8 cellular contexts compared by ENCODE assay signal in genomic region chr6:37432916-37433656, GRCh38. TPM values are rescaled to one million over a fixed set of nuclear protein-coding genes. Genes with fewer than 3 reads are reported as not detected.
DNase-seq lines count a peak whose midpoint lies in the region; ATAC-seq, FAIRE-seq and TF ChIP-seq lines count a peak whose summit lies in the region.

Gene CMTR1, plus strand, starts transcription at chr6:37433221. Its CDS starts 2,409 bp downstream, at chr6:37435630.

- peaks cover 4% of the 10 kb centered on the region for H3K79me2 ChIP-seq in parathyroid adenoma

- H3K9me3 ChIP-seq in parathyroid adenoma (ENCODE audit: control insufficient read depth, low read length) (no peaks in the 10 kb centered on the region), tibial artery (no peaks in the 10 kb centered on the region)

- TF ChIP-seq CTCF in parathyroid adenoma (IDR thresholded peaks at IDR 0.05) (no peak), tibial artery (IDR thresholded peaks at IDR 0.05) (no peak)

- peak within 1 kb of the TSS; percentile 78 for H3K4me3 ChIP-seq in parathyroid adenoma (ENCODE audit: low read depth, low read length)
- H3K4me3 ChIP-seq in tibial artery: peak within 1 kb of the TSS; percentile 96 to 97

- H3K4me2 ChIP-seq in parathyroid adenoma (ENCODE audit: low read length): peak within 1 kb of the TSS; percentile 90

- peak; percentile 94 for FAIRE-seq in GM12891 (lab: Jason Lieb, UNC)

- DNase-seq in GM12891 (ENCODE audit: insufficient read length, low spot score) (peak; percentile 93), NCI-H1417 (lab: John Stamatoyannopoulos, UW) (peak; percentile 85 to 92 (median 88)), SW480 (ENCODE audit: low spot score) (peak; percentile 82), Right ventricle myocardium superior (peak; percentile 97), tibial artery (peak; percentile 91 to 95)
- peak; percentile 99 for DNase-seq in activated naive CD8-positive, alpha-beta T cell treated with anti-CD3 and anti-CD28 coated beads, Interleukin-2, amount 50 U/mL, for 24 hours

- intact Hi-C loops in Right ventricle myocardium superior (cut with DNase I) (no loop called here), tibial artery (cut with DNase I; ENCODE audit: low total_unique reads) (no loop called here)

- H3K36me3 Mint-ChIP-seq in activated naive CD8-positive, alpha-beta T cell treated with anti-CD3 and anti-CD28 coated beads, Interleukin-2, amount 50 U/mL, for 24 hours (ENCODE audit: low read depth): peaks cover 13% of the 10 kb centered on the region

- H3K4me3 Mint-ChIP-seq in activated naive CD8-positive, alpha-beta T cell treated with anti-CD3 and anti-CD28 coated beads, Interleukin-2, amount 50 U/mL, for 24 hours: peak within 1 kb of the TSS; percentile 92

- peak; percentile 78 for TF ChIP-seq POLR2A in GM12891 (IDR thresholded peaks at IDR 0.05; ENCODE audit: low read depth, low read length)

- ATAC-seq in HG02763 (IDR thresholded peaks at IDR 0.05; ENCODE audit: unreplicated experiment) (peak; percentile 94), Right ventricle myocardium superior (ENCODE audit: poor library complexity) (peak; percentile 100)
- peak; percentile 96 for ATAC-seq in activated naive CD8-positive, alpha-beta T cell treated with anti-CD3 and anti-CD28 coated beads, Interleukin-2, amount 50 U/mL, for 24 hours

- H3K4me1 ChIP-seq in parathyroid adenoma (peaks cover 7% of the 10 kb centered on the region), tibial artery (peaks cover 0 to 18% (median 14%) of the 10 kb centered on the region in 4 donors)

- H3K27ac ChIP-seq in parathyroid adenoma (peak within 1 kb of the TSS; percentile 86), tibial artery (peak within 1 kb of the TSS; percentile 92 to 96)

- H3K27me3 Mint-ChIP-seq in activated naive CD8-positive, alpha-beta T cell treated with anti-CD3 and anti-CD28 coated beads, Interleukin-2, amount 50 U/mL, for 24 hours: peaks cover 3% of the 10 kb centered on the region

- H3K27me3 ChIP-seq in parathyroid adenoma (ENCODE audit: control insufficient read depth, insufficient read depth, low read length) (no peaks in the 10 kb centered on the region), tibial artery (no peaks in the 10 kb centered on the region)

- H3K36me3 ChIP-seq in parathyroid adenoma (ENCODE audit: control insufficient read depth, insufficient read depth, low read length) (no peaks in the 10 kb centered on the region), tibial artery (peaks cover 15 to 28% (median 22%) of the 10 kb centered on the region in 3 donors)

- peak within 1 kb of the TSS; percentile 94 for H3K9ac ChIP-seq in parathyroid adenoma

- peak within 1 kb of the TSS; percentile 99 for H2AFZ ChIP-seq in parathyroid adenoma

- peaks cover 47% of the 10 kb centered on the region for H3K4me1 Mint-ChIP-seq in activated naive CD8-positive, alpha-beta T cell treated with anti-CD3 and anti-CD28 coated beads, Interleukin-2, amount 50 U/mL, for 24 hours

- H3K9me3 Mint-ChIP-seq in activated naive CD8-positive, alpha-beta T cell treated with anti-CD3 and anti-CD28 coated beads, Interleukin-2, amount 50 U/mL, for 24 hours: no peaks in the 10 kb centered on the region

- H3K27ac Mint-ChIP-seq in activated naive CD8-positive, alpha-beta T cell treated with anti-CD3 and anti-CD28 coated beads, Interleukin-2, amount 50 U/mL, for 24 hours: peak within 1 kb of the TSS; percentile 93

TF ChIP-seq in GM12891, 5 proteins besides CTCF, POLR2A, EP300 and RAD21:
- TF ChIP-seq TAF1 (IDR thresholded peaks at IDR 0.05; ENCODE audit: low read depth, low read length) (peak; percentile 69), POLR2AphosphoS5 (IDR thresholded peaks at IDR 0.05; ENCODE audit: low read depth, low read length) (peak; percentile 65), POU2F2 (IDR thresholded peaks at IDR 0.05; ENCODE audit: low read depth, low read length) (peak; percentile 78; the same call in 1 of the 2 replicates), PAX5 (IDR thresholded peaks at IDR 0.05; ENCODE audit: insufficient read depth, low read length, severe bottlenecking) (no peak), SPI1 (IDR thresholded peaks at IDR 0.05; ENCODE audit: low read depth, low read length) (peak; percentile 52)
TF ChIP-seq in GM12891: peak in this region for 4.

RNA-seq across cellular contexts. Expression of gene CMTR1, which starts in this region (rescaled TPM):
- 48.5 TPM for polyA plus RNA-seq in GM12891 (2012; ENCODE audit: low read depth, missing spikeins)
- total RNA-seq in Right ventricle myocardium superior: 29.0 TPM

Comparison
In these comparisons a context has a peak if more than half of its experiments do, and no peak if none do; other contexts are left out.
1. Peak in every context shown above with its lines: DNase-seq, ATAC-seq, H3K4me3 ChIP-seq and H3K27ac ChIP-seq.